ENCODE assay signal across 16 cellular contexts in genomic region chr11:46504817-46505613, GRCh38.
DNase-seq lines count a peak whose midpoint lies in the region; ATAC-seq and TF ChIP-seq lines count a peak whose summit lies in the region.
"Had no signal": no experiment of that assay in that cellular context is flagged by ENCODE, and none has a peak within 500 bp of the region (broad histone marks: within the 10 kb centered on the region; RNA-seq: fewer than 3 reads in every experiment).

No MANE protein-coding gene starts in this region.

- no peak overlapping the region for H3K4me2 ChIP-seq in mesendoderm (ENCODE audit: low read length)

- H3K4me3 Mint-ChIP-seq in activated naive CD4-positive, alpha-beta T cell treated with anti-CD3 and anti-CD28 coated beads, Interleukin-2, amount 50 U/mL, for 24 hours = no peak overlapping the region
- peak overlapping the region; percentile 4 for H3K4me3 Mint-ChIP-seq in stimulated activated effector memory CD8-positive, alpha-beta T cell treated with anti-CD3 and anti-CD28 coated beads, Interleukin-12 subunit alpha, Interleukin-12 subunit beta, amount 100 ng/mL, for 72 hours

- H3K27ac ChIP-seq in brain microvascular endothelial cell (no peak overlapping the region), mesendoderm (ENCODE audit: low read depth, low read length) (no peak overlapping the region)
- H3K27ac ChIP-seq: tibial artery, WERI-Rb-1 had no signal

- peaks cover 3% of the 10 kb centered on the region for H3K4me1 ChIP-seq in mesendoderm (ENCODE audit: control insufficient read depth, low read depth, low read length)
- H3K4me1 ChIP-seq: tibial artery had no signal

- peak overlapping the region; percentile 79 for H3K27ac Mint-ChIP-seq in activated naive CD4-positive, alpha-beta T cell treated with anti-CD3 and anti-CD28 coated beads, Interleukin-2, amount 50 U/mL, for 24 hours
- H3K27ac Mint-ChIP-seq in stimulated activated effector memory CD8-positive, alpha-beta T cell treated with anti-CD3 and anti-CD28 coated beads, Interleukin-12 subunit alpha, Interleukin-12 subunit beta, amount 100 ng/mL, for 72 hours = peak overlapping the region; percentile 80

- H3K9ac ChIP-seq in mesendoderm (ENCODE audit: low read length) = no peak overlapping the region

- no peaks in the 10 kb centered on the region for H3K9me3 Mint-ChIP-seq in activated naive CD4-positive, alpha-beta T cell treated with anti-CD3 and anti-CD28 coated beads, Interleukin-2, amount 50 U/mL, for 24 hours
- no peaks in the 10 kb centered on the region for H3K9me3 Mint-ChIP-seq in stimulated activated effector memory CD8-positive, alpha-beta T cell treated with anti-CD3 and anti-CD28 coated beads, Interleukin-12 subunit alpha, Interleukin-12 subunit beta, amount 100 ng/mL, for 72 hours

- no CpG with 5 or more reads among the region's 3 CpGs for WGBS in mesendoderm (ENCODE audit: extremely low coverage, insufficient coverage, low lambda C conversion rate)

- H3K23ac ChIP-seq in mesendoderm (ENCODE audit: low read length) = no peak overlapping the region

- H3K18ac ChIP-seq in mesendoderm (ENCODE audit: low read length) = no peak overlapping the region

- ATAC-seq in HG03135 (IDR thresholded peaks at IDR 0.05; ENCODE audit: unreplicated experiment) = peak; percentile 56
- peak; percentile 94 for ATAC-seq in stimulated activated effector memory CD8-positive, alpha-beta T cell treated with anti-CD3 and anti-CD28 coated beads, Interleukin-12 subunit alpha, Interleukin-12 subunit beta, amount 100 ng/mL, for 72 hours
- ATAC-seq in HG03354 (IDR thresholded peaks at IDR 0.05; ENCODE audit: poor library complexity, severe bottlenecking, unreplicated experiment) = no peak

- no peak for TF ChIP-seq CTCF in brain microvascular endothelial cell (IDR thresholded peaks at IDR 0.05; ENCODE audit: low read depth, low read length, missing control alignments)

- H3K79me2 ChIP-seq in mesendoderm (ENCODE audit: control insufficient read depth, insufficient read depth, low read length) = no peaks in the 10 kb centered on the region

- H3K56ac ChIP-seq in mesendoderm (ENCODE audit: low read length) = no peak overlapping the region

- H3K4me1 Mint-ChIP-seq in activated naive CD4-positive, alpha-beta T cell treated with anti-CD3 and anti-CD28 coated beads, Interleukin-2, amount 50 U/mL, for 24 hours = peaks cover 26% of the 10 kb centered on the region
- H3K4me1 Mint-ChIP-seq in stimulated activated effector memory CD8-positive, alpha-beta T cell treated with anti-CD3 and anti-CD28 coated beads, Interleukin-12 subunit alpha, Interleukin-12 subunit beta, amount 100 ng/mL, for 72 hours = peaks cover 27% of the 10 kb centered on the region

- no peak overlapping the region for H2BK120ac ChIP-seq in mesendoderm (ENCODE audit: low read depth, low read length)

- no peak overlapping the region for H2AK5ac ChIP-seq in mesendoderm (ENCODE audit: low read length)

- H2BK5ac ChIP-seq in mesendoderm (ENCODE audit: low read length) = no peak overlapping the region

- no peaks in the 10 kb centered on the region for H3K27me3 Mint-ChIP-seq in activated naive CD4-positive, alpha-beta T cell treated with anti-CD3 and anti-CD28 coated beads, Interleukin-2, amount 50 U/mL, for 24 hours

- H4K8ac ChIP-seq in mesendoderm (ENCODE audit: low read depth, low read length) = no peak overlapping the region

- H3K27me3 ChIP-seq in brain microvascular endothelial cell (replicated peaks) (no peaks in the 10 kb centered on the region), mesendoderm (ENCODE audit: insufficient read depth, low read length, poor library complexity) (no peaks in the 10 kb centered on the region)
- H3K27me3 ChIP-seq: tibial artery had no signal

- peaks cover 7% of the 10 kb centered on the region for H3K79me1 ChIP-seq in mesendoderm (ENCODE audit: low read length)

- DNase-seq in activated naive CD4-positive, alpha-beta T cell (lab: John Stamatoyannopoulos, UW) = no peak
- DNase-seq in brain microvascular endothelial cell = peak; percentile 20
- DNase-seq in stimulated activated effector memory CD8-positive, alpha-beta T cell treated with anti-CD3 and anti-CD28 coated beads, Interleukin-12 subunit alpha, Interleukin-12 subunit beta, amount 100 ng/mL, for 72 hours (ENCODE audit: low spot score in 2 of 2) = peak in 1 of 2 donors; percentile 60
- DNase-seq in NCI-H524 treated with DMSO at 0.1 percent for 48 hours (lab: John Stamatoyannopoulos, UW) = no peak
- DNase-seq in mesendoderm = no peak
- DNase-seq: amygdala; kidney; NCI-H2081 treated with DMSO at 0.1 percent for 48 hours; occipital lobe; RPMI8226; stimulated activated CD4-positive, alpha-beta T cell treated with anti-CD3 and anti-CD28 coated beads, Interleukin-4, amount 100 ng/mL, for 24 hours; tibial artery; WERI-Rb-1 had no signal

- H2BK15ac ChIP-seq in mesendoderm (replicated peaks; ENCODE audit: low read depth) = no peak overlapping the region

- H3K4ac ChIP-seq in mesendoderm (ENCODE audit: low read depth, low read length) = no peak overlapping the region

- in situ Hi-C loops in brain microvascular endothelial cell (cut with HindIII; ENCODE audit: low pct_ligation_motif_present, low sequenced_read_pairs) = no loop called here

- peaks cover 10% of the 10 kb centered on the region for H3K36me3 ChIP-seq in brain microvascular endothelial cell (replicated peaks)
- peaks cover 1% of the 10 kb centered on the region for H3K36me3 ChIP-seq in mesendoderm (ENCODE audit: control insufficient read depth, insufficient read depth, low read length)

- H4K5ac ChIP-seq in mesendoderm (ENCODE audit: low read length) = no peak overlapping the region

- peaks cover 9% of the 10 kb centered on the region for H3K36me3 Mint-ChIP-seq in activated naive CD4-positive, alpha-beta T cell treated with anti-CD3 and anti-CD28 coated beads, Interleukin-2, amount 50 U/mL, for 24 hours
- peaks cover 45% of the 10 kb centered on the region for H3K36me3 Mint-ChIP-seq in stimulated activated effector memory CD8-positive, alpha-beta T cell treated with anti-CD3 and anti-CD28 coated beads, Interleukin-12 subunit alpha, Interleukin-12 subunit beta, amount 100 ng/mL, for 72 hours

- H3K4me3 ChIP-seq in brain microvascular endothelial cell (ENCODE audit: low read depth, low read length) = no peak overlapping the region
- no peak overlapping the region for H3K4me3 ChIP-seq in mesendoderm (ENCODE audit: low read length)
- H3K4me3 ChIP-seq: tibial artery had no signal
